ENCODE assay signal across 33 cellular contexts in genomic region chr4:73001885-73002284, GRCh38.
"Had no signal": no experiment of that assay in that cellular context is flagged by ENCODE, and none has a peak within 500 bp of the region (broad histone marks: within the 10 kb centered on the region; RNA-seq: fewer than 3 reads in every experiment).

No MANE protein-coding gene starts in this region.

- H3K4me3 Mint-ChIP-seq: activated B cell treated with CpG ODN at 0.5 μM for 24 hours; activated CD4-positive, alpha-beta memory T cell treated with anti-CD3 and anti-CD28 coated beads, Interleukin-2, amount 10 ng/mL, durations not matched to agents 7 days and 5 days; activated CD4-positive, alpha-beta T cell treated with anti-CD3 and anti-CD28 coated beads, Interleukin-2, amount 10 ng/mL, durations not matched to agents 7 days and 5 days; activated CD8-positive, alpha-beta memory T cell treated with anti-CD3 and anti-CD28 coated beads, Interleukin-2, amount 10 ng/mL, durations not matched to agents 7 days and 5 days; activated CD8-positive, alpha-beta T cell treated with anti-CD3 and anti-CD28 coated beads, Interleukin-2, amount 10 ng/mL, durations not matched to agents 7 days and 5 days; activated naive CD4-positive, alpha-beta T cell treated with anti-CD3 and anti-CD28 coated beads, Interleukin-2, amount 10 ng/mL, durations not matched to agents 7 days and 5 days; activated naive CD4-positive, alpha-beta T cell treated with anti-CD3 and anti-CD28 coated beads, Interleukin-2, amount 50 U/mL, for 24 hours; activated naive CD8-positive, alpha-beta T cell; activated naive CD8-positive, alpha-beta T cell treated with anti-CD3 and anti-CD28 coated beads, Interleukin-2, amount 10 ng/mL, durations not matched to agents 7 days and 5 days; activated naive CD8-positive, alpha-beta T cell treated with anti-CD3 and anti-CD28 coated beads, Interleukin-2, amount 50 U/mL, for 24 hours; activated T-cell treated with anti-CD3 and anti-CD28 coated beads, Interleukin-2, amount 50 U/mL, for 24 hours; T-helper 1 cell treated with Interleukin-12 subunit alpha and Interleukin-12 subunit beta and Interleukin-4 antibody, amounts not matched to agents 30 μg/mL and 1 μg/mL, for 36 hours; T-helper 2 cell treated with Interferon-gamma antibody and Interleukin-4, amounts not matched to agents 5 μg/mL and 100 μg/mL, for 36 hours had no signal

- H3K4me1 ChIP-seq: ascending aorta, body of pancreas, breast epithelium had no signal

- H3K36me3 ChIP-seq: ascending aorta, brain microvascular endothelial cell, breast epithelium had no signal

- H3K27ac ChIP-seq: ascending aorta, body of pancreas, brain microvascular endothelial cell, breast epithelium, VCaP had no signal

- H3K27ac Mint-ChIP-seq: activated B cell treated with CpG ODN at 0.5 μM for 24 hours; activated CD4-positive, alpha-beta memory T cell treated with anti-CD3 and anti-CD28 coated beads, Interleukin-2, amount 10 ng/mL, durations not matched to agents 7 days and 5 days; activated CD4-positive, alpha-beta T cell treated with anti-CD3 and anti-CD28 coated beads, Interleukin-2, amount 10 ng/mL, durations not matched to agents 7 days and 5 days; activated CD8-positive, alpha-beta memory T cell treated with anti-CD3 and anti-CD28 coated beads, Interleukin-2, amount 10 ng/mL, durations not matched to agents 7 days and 5 days; activated CD8-positive, alpha-beta T cell treated with anti-CD3 and anti-CD28 coated beads, Interleukin-2, amount 10 ng/mL, durations not matched to agents 7 days and 5 days; activated naive CD4-positive, alpha-beta T cell treated with anti-CD3 and anti-CD28 coated beads, Interleukin-2, amount 10 ng/mL, durations not matched to agents 7 days and 5 days; activated naive CD4-positive, alpha-beta T cell treated with anti-CD3 and anti-CD28 coated beads, Interleukin-2, amount 50 U/mL, for 24 hours; activated naive CD8-positive, alpha-beta T cell; activated naive CD8-positive, alpha-beta T cell treated with anti-CD3 and anti-CD28 coated beads, Interleukin-2, amount 10 ng/mL, durations not matched to agents 7 days and 5 days; activated naive CD8-positive, alpha-beta T cell treated with anti-CD3 and anti-CD28 coated beads, Interleukin-2, amount 50 U/mL, for 24 hours; activated T-cell treated with anti-CD3 and anti-CD28 coated beads, Interleukin-2, amount 50 U/mL, for 24 hours; activated T-helper 2 cell treated with anti-CD3 and anti-CD28 coated beads, Interferon-gamma antibody, Interleukin-2, Interleukin-4, amounts not matched to agents 10 μg/mL and 5 μg/mL and 100 μg/mL, durations not matched to agents 14 hours and 24 hours and 36 hours; T-helper 1 cell treated with Interleukin-12 subunit alpha and Interleukin-12 subunit beta and Interleukin-4 antibody, amounts not matched to agents 30 μg/mL and 1 μg/mL, for 36 hours; T-helper 2 cell treated with Interferon-gamma antibody and Interleukin-4, amounts not matched to agents 5 μg/mL and 100 μg/mL, for 36 hours had no signal

- H3K27me3 ChIP-seq: ascending aorta, body of pancreas, brain microvascular endothelial cell, breast epithelium had no signal

- H3K4me1 Mint-ChIP-seq: activated CD4-positive, alpha-beta memory T cell treated with anti-CD3 and anti-CD28 coated beads, Interleukin-2, amount 10 ng/mL, durations not matched to agents 7 days and 5 days; activated CD4-positive, alpha-beta T cell treated with anti-CD3 and anti-CD28 coated beads, Interleukin-2, amount 10 ng/mL, durations not matched to agents 7 days and 5 days; activated CD8-positive, alpha-beta memory T cell treated with anti-CD3 and anti-CD28 coated beads, Interleukin-2, amount 10 ng/mL, durations not matched to agents 7 days and 5 days; activated naive CD4-positive, alpha-beta T cell treated with anti-CD3 and anti-CD28 coated beads, Interleukin-2, amount 10 ng/mL, durations not matched to agents 7 days and 5 days; activated naive CD4-positive, alpha-beta T cell treated with anti-CD3 and anti-CD28 coated beads, Interleukin-2, amount 50 U/mL, for 24 hours; activated naive CD8-positive, alpha-beta T cell treated with anti-CD3 and anti-CD28 coated beads, Interleukin-2, amount 10 ng/mL, durations not matched to agents 7 days and 5 days; activated naive CD8-positive, alpha-beta T cell treated with anti-CD3 and anti-CD28 coated beads, Interleukin-2, amount 50 U/mL, for 24 hours had no signal

- ATAC-seq: activated CD8-positive, alpha-beta memory T cell treated with anti-CD3 and anti-CD28 coated beads, Interleukin-2, amount 10 ng/mL, durations not matched to agents 7 days and 5 days; activated CD8-positive, alpha-beta T cell treated with anti-CD3 and anti-CD28 coated beads, Interleukin-2, amount 10 ng/mL, durations not matched to agents 7 days and 5 days; activated naive CD8-positive, alpha-beta T cell treated with anti-CD3 and anti-CD28 coated beads, Interleukin-2, amount 50 U/mL, for 24 hours; body of pancreas had no signal

- H3K9me3 Mint-ChIP-seq: activated B cell treated with CpG ODN at 0.5 μM for 24 hours; activated CD4-positive, alpha-beta memory T cell treated with anti-CD3 and anti-CD28 coated beads, Interleukin-2, amount 10 ng/mL, durations not matched to agents 7 days and 5 days; activated CD4-positive, alpha-beta T cell treated with anti-CD3 and anti-CD28 coated beads, Interleukin-2, amount 10 ng/mL, durations not matched to agents 7 days and 5 days; activated naive CD4-positive, alpha-beta T cell treated with anti-CD3 and anti-CD28 coated beads, Interleukin-2, amount 10 ng/mL, durations not matched to agents 7 days and 5 days; activated naive CD4-positive, alpha-beta T cell treated with anti-CD3 and anti-CD28 coated beads, Interleukin-2, amount 50 U/mL, for 24 hours; activated naive CD8-positive, alpha-beta T cell treated with anti-CD3 and anti-CD28 coated beads, Interleukin-2, amount 10 ng/mL, durations not matched to agents 7 days and 5 days; activated naive CD8-positive, alpha-beta T cell treated with anti-CD3 and anti-CD28 coated beads, Interleukin-2, amount 50 U/mL, for 24 hours; activated T-cell treated with anti-CD3 and anti-CD28 coated beads, Interleukin-2, amount 50 U/mL, for 24 hours; activated T-helper 2 cell treated with anti-CD3 and anti-CD28 coated beads, Interferon-gamma antibody, Interleukin-2, Interleukin-4, amounts not matched to agents 10 μg/mL and 5 μg/mL and 100 μg/mL, durations not matched to agents 14 hours and 24 hours and 36 hours; T-helper 1 cell treated with Interleukin-12 subunit alpha and Interleukin-12 subunit beta and Interleukin-4 antibody, amounts not matched to agents 30 μg/mL and 1 μg/mL, for 36 hours; T-helper 2 cell treated with Interferon-gamma antibody and Interleukin-4, amounts not matched to agents 5 μg/mL and 100 μg/mL, for 36 hours had no signal

- H3K4me3 ChIP-seq: ascending aorta, body of pancreas, breast epithelium had no signal

- DNase-seq: activated B cell treated with CpG ODN at 0.5 μM for 24 hours; activated CD4-positive, alpha-beta memory T cell treated with anti-CD3 and anti-CD28 coated beads, Interleukin-2, amount 10 ng/mL, durations not matched to agents 7 days and 5 days; activated CD4-positive, alpha-beta T cell treated with anti-CD3 and anti-CD28 coated beads for 48 hours; activated CD4-positive, alpha-beta T cell treated with anti-CD3 and anti-CD28 coated beads, Interleukin-2, amount 10 ng/mL, durations not matched to agents 7 days and 5 days; activated CD4-positive, alpha-beta T cell treated with anti-CD3 and anti-CD28 coated beads, Interleukin-2, amount 50 U/mL, for 48 hours; activated CD4-positive, CD25-positive, alpha-beta regulatory T cell treated with anti-CD3 and anti-CD28 coated beads, Interleukin-2, amount 50 U/mL, for 72 hours; activated CD8-positive, alpha-beta memory T cell treated with anti-CD3 and anti-CD28 coated beads for 24 hours; activated CD8-positive, alpha-beta memory T cell treated with anti-CD3 and anti-CD28 coated beads, Interleukin-2, amount 10 ng/mL, durations not matched to agents 7 days and 5 days; activated CD8-positive, alpha-beta memory T cell treated with anti-CD3 and anti-CD28 coated beads, Interleukin-2, amount 50 U/mL, for 48 hours; activated CD8-positive, alpha-beta T cell treated with anti-CD3 and anti-CD28 coated beads, Interleukin-2, amount 10 ng/mL, durations not matched to agents 7 days and 5 days; activated effector memory CD4-positive, alpha-beta T cell treated with Interleukin-2 at 50 U/mL for 16 hours; activated gamma-delta T cell; activated naive CD4-positive, alpha-beta T cell treated with anti-CD3 and anti-CD28 coated beads, Interleukin-2, amount 10 ng/mL, durations not matched to agents 7 days and 5 days; activated naive CD4-positive, alpha-beta T cell treated with Interleukin-2 at 50 U/mL for 16 hours; activated naive CD8-positive, alpha-beta T cell treated with anti-CD3 and anti-CD28 coated beads, Interleukin-2, amount 10 ng/mL, durations not matched to agents 7 days and 5 days; activated naive CD8-positive, alpha-beta T cell treated with anti-CD3 and anti-CD28 coated beads, Interleukin-2, amount 50 U/mL, for 24 hours; activated T-cell treated with anti-CD3 and anti-CD28 coated beads, Interleukin-2, amount 50 U/mL, for 24 hours; activated T-cell treated with anti-CD3 and anti-CD28 coated beads, Interleukin-2, amount 50 U/mL, for 48 hours; amygdala; body of pancreas; brain microvascular endothelial cell; central memory CD4-positive, alpha-beta T cell; T-helper 1 cell; T-helper 2 cell; T-helper 9 cell had no signal

- H3K9me3 ChIP-seq: ascending aorta, body of pancreas, breast epithelium had no signal

- H3K36me3 Mint-ChIP-seq: activated CD8-positive, alpha-beta memory T cell treated with anti-CD3 and anti-CD28 coated beads, Interleukin-2, amount 10 ng/mL, durations not matched to agents 7 days and 5 days; activated naive CD4-positive, alpha-beta T cell treated with anti-CD3 and anti-CD28 coated beads, Interleukin-2, amount 10 ng/mL, durations not matched to agents 7 days and 5 days; activated naive CD4-positive, alpha-beta T cell treated with anti-CD3 and anti-CD28 coated beads, Interleukin-2, amount 50 U/mL, for 24 hours; activated naive CD8-positive, alpha-beta T cell; activated naive CD8-positive, alpha-beta T cell treated with anti-CD3 and anti-CD28 coated beads, Interleukin-2, amount 10 ng/mL, durations not matched to agents 7 days and 5 days had no signal
